8 cellular contexts compared by ENCODE assay signal in the genomic region with DNA sequence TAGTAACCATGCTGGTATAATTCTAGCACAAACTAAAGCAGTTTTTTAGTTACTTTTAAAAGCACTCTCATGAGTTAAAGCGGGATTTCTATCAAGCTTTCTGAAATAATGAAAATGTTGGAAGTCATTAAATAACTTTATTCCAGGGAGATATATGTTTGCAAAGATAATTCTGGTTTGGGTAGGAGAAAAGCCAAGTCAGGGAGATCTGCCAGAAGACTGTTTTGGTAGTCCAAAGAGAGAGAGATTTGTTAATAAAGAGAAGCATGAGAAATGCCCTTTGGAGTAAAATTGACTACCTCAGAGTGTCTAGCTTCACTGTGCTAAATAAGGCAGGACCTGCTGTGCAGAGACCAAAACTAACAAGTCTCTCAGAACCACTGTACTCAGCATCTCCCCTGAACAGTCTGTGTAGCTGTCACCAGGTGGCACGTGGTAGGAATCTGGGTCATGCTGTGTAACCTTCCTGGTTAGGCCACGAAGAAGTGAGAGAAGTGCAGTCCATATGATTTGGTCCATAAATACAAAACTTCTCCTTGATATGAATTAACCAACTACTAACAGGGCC. TPM values are rescaled to one million over a fixed set of nuclear protein-coding genes. Genes with fewer than 3 reads are reported as not detected.
DNase-seq lines count a peak whose midpoint lies in the region; ATAC-seq, FAIRE-seq and TF ChIP-seq lines count a peak whose summit lies in the region.

No MANE protein-coding gene starts in this region.

- H3K36me3 Mint-ChIP-seq in activated naive CD8-positive, alpha-beta T cell treated with anti-CD3 and anti-CD28 coated beads, Interleukin-2, amount 50 U/mL, for 24 hours (ENCODE audit: low read depth), result no peaks in the 10 kb centered on the region

- WGBS in stomach, 5 donors, result 28 to 48% (median 33%) methylated on average over 3 of the region's 3 CpGs

- peaks cover 13% of the 10 kb centered on the region for H3K4me1 Mint-ChIP-seq in activated naive CD8-positive, alpha-beta T cell treated with anti-CD3 and anti-CD28 coated beads, Interleukin-2, amount 50 U/mL, for 24 hours

- no peak for TF ChIP-seq EP300 in stomach (IDR thresholded peaks at IDR 0.05)

- peak overlapping the region in 4 of 5 donors; percentile 3 to 72 (median 62) for H3K27ac ChIP-seq in stomach

- no peaks in the 10 kb centered on the region for H3K36me3 ChIP-seq in stomach

- H3K27me3 ChIP-seq in stomach, result no peaks in the 10 kb centered on the region

- TF ChIP-seq CTCF in GM20000 (IDR thresholded peaks at IDR 0.05; ENCODE audit: extremely low read depth, missing control alignments) (no peak), stomach (IDR thresholded peaks at IDR 0.05) (no peak)

- TF ChIP-seq POLR2A in stomach (IDR thresholded peaks at IDR 0.05), result no peak

- H3K27ac Mint-ChIP-seq in activated naive CD8-positive, alpha-beta T cell treated with anti-CD3 and anti-CD28 coated beads, Interleukin-2, amount 50 U/mL, for 24 hours, result peak overlapping the region; percentile 43

- peaks cover 5 to 20% (median 15%) of the 10 kb centered on the region in 4 donors for H3K4me1 ChIP-seq in stomach

- no peaks in the 10 kb centered on the region for H3K9me3 ChIP-seq in stomach

- intact Hi-C loops in stomach (cut with DNase I; ENCODE audit: low total_unique reads), result no loop called here

- peak; percentile 81 for ATAC-seq in activated naive CD8-positive, alpha-beta T cell treated with anti-CD3 and anti-CD28 coated beads, Interleukin-2, amount 50 U/mL, for 24 hours

- in situ Hi-C loops in ACHN (cut with HindIII; ENCODE audit: low pct_ligation_motif_present, low pct_unique_long_range_greater_than_20kb, low sequenced_read_pairs), result no loop called here

- DNase-seq in Daoy (ENCODE audit: low read depth) (peak; percentile 36), GM20000 (ENCODE audit: low spot score) (peak; percentile 52), stomach (peak; percentile 28), ACHN (no peak), NCI-H526 treated with DMSO at 0.1 percent for 48 hours (lab: John Stamatoyannopoulos, UW) (no peak)
- DNase-seq in Jurkat, Clone E6-1 (ENCODE audit: low read depth, low spot score), result peak; percentile 57
- peak; percentile 5 for DNase-seq in activated naive CD8-positive, alpha-beta T cell treated with anti-CD3 and anti-CD28 coated beads, Interleukin-2, amount 50 U/mL, for 24 hours

- H3K4me3 ChIP-seq in Jurkat, Clone E6-1 (ENCODE audit: low read length), result no peak overlapping the region
- H3K4me3 ChIP-seq in stomach, result peak overlapping the region in 1 of 4 donors; percentile 4

- peak; percentile 79 for FAIRE-seq in islet of Langerhans (lab: Jason Lieb, UNC)

- H3K9me3 Mint-ChIP-seq in activated naive CD8-positive, alpha-beta T cell treated with anti-CD3 and anti-CD28 coated beads, Interleukin-2, amount 50 U/mL, for 24 hours, result no peaks in the 10 kb centered on the region

- H3K27me3 Mint-ChIP-seq in activated naive CD8-positive, alpha-beta T cell treated with anti-CD3 and anti-CD28 coated beads, Interleukin-2, amount 50 U/mL, for 24 hours, result no peaks in the 10 kb centered on the region

- H3K4me3 Mint-ChIP-seq in activated naive CD8-positive, alpha-beta T cell treated with anti-CD3 and anti-CD28 coated beads, Interleukin-2, amount 50 U/mL, for 24 hours, result no peak overlapping the region

RNA-seq across cellular contexts. Expression of a gene that starts 31.6 kb away (rescaled TPM):
- total RNA-seq in Daoy (2014; rRNA removed; shearing (Covaris generic)), result 15.6 and 25.0 TPM in 2 replicates
- 5.8 TPM for polyA plus RNA-seq in Jurkat, Clone E6-1 (2012; ENCODE audit: insufficient read depth, insufficient read length)
- total RNA-seq in stomach, result 1 to 10 TPM in 3 of 5 donors, under 1 TPM in 1, not detected in 1; 0.45 to 8.3 (median 2.3) TPM
- polyA plus RNA-seq in stomach, result 1 to 10 TPM in 2 of 3 donors, under 1 TPM in 1; 0.61 to 2.0 (median 1.1) TPM

RNA-seq across cellular contexts. Expression of a gene that starts 35.1 kb away (rescaled TPM):
- total RNA-seq in Daoy (2014; rRNA removed; shearing (Covaris generic)), result 35.2 and 35.6 TPM in 2 replicates
- 19.6 TPM for polyA plus RNA-seq in Jurkat, Clone E6-1 (2012; ENCODE audit: insufficient read depth, insufficient read length)
- total RNA-seq in stomach, result 100 to 1,000 TPM in 1 of 5 donors, 10 to 100 TPM in 4; 28.1 to 105 (median 49.2) TPM
- polyA plus RNA-seq in stomach, result 1 to 10 TPM; 7.5 to 8.1 (median 8.1) TPM

Comparison
In these comparisons a context has a peak if more than half of its experiments do, and no peak if none do; other contexts are left out.
1. DNase-seq: peak in Daoy (single experiment), GM20000 (single experiment), Jurkat, Clone E6-1 (single experiment), activated naive CD8-positive, alpha-beta T cell treated with anti-CD3 and anti-CD28 coated beads, Interleukin-2, amount 50 U/mL, for 24 hours (single experiment) and stomach (single experiment); none in ACHN (single experiment) and NCI-H526 treated with DMSO at 0.1 percent for 48 hours (single experiment).